Comparison of ENCODE assay signal across 9 cellular contexts in the genomic region with DNA sequence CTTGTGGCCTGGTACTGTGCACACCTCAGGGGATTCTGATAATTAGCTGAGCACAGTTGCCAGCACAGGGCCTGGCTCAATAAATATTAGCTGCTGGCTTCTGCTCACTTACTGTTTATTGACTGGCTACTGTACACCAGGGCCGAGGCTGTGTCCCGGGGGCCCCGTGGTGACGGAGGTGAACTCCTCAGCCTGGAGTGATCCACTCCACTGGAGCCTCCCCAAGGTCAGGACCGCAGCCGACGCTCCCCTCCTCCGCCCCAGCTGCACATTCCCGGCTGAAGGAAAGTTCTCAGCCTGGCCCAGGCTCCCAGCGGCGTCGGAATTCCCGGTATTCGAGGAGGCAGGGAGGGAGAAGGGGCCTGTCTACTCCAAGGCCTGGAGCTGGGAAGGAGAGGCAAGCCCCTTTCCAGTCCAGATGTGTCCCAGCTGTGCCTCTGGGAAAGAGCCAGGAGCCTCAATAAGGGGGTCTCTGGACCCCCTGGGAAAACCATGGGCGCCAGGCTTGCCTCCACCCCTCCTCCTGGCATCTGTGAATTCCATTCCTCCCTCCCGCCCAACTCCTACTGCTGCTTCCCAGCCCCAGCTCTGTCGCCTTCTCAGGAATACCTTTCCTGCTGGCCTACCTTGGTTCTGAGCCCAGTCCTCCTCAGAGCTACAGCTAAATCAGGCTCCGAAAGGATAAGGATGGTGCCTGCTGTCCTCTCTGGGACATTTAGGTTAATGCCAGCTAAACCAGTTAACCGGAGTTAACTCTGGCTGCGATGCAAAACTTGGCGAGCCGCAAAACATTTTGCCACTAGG. TPM values are rescaled to one million over a fixed set of nuclear protein-coding genes. Genes with fewer than 3 reads are reported as not detected.
DNase-seq lines count a peak whose midpoint lies in the region; ATAC-seq and TF ChIP-seq lines count a peak whose summit lies in the region.
"Had no signal": no experiment of that assay in that cellular context is flagged by ENCODE, and none has a peak within 500 bp of the region (broad histone marks: within the 10 kb centered on the region; RNA-seq: fewer than 3 reads in every experiment).

No MANE protein-coding gene starts in this region.

- H3K27ac ChIP-seq in subcutaneous abdominal adipose tissue (ENCODE audit: low read depth, low read length): peak overlapping the region; percentile 23

- H3K4me3 ChIP-seq in cardiac fibroblast (replicated peaks in 1 of 2; ENCODE audit: low read depth in 2 of 2, low read length in 2 of 2) (no peak overlapping the region), subcutaneous abdominal adipose tissue (ENCODE audit: low read depth in 1 of 5, low read length in 5 of 5) (peak overlapping the region in 2 of 5 donors; percentile 4 to 22)

- no peak for ATAC-seq in GM19324 (IDR thresholded peaks at IDR 0.05; ENCODE audit: low FRiP score, unreplicated experiment)
- no peak for ATAC-seq in GM21619 (IDR thresholded peaks at IDR 0.05; ENCODE audit: unreplicated experiment)
- ATAC-seq in GM21423 (IDR thresholded peaks at IDR 0.05; ENCODE audit: unreplicated experiment): no peak

- H3K27me3 ChIP-seq in subcutaneous abdominal adipose tissue (ENCODE audit: control insufficient read depth in 5 of 5, insufficient read depth in 4 of 5, low read length in 5 of 5): no peaks in the 10 kb centered on the region

- no peak for TF ChIP-seq CTCF in cardiac fibroblast (IDR thresholded peaks at IDR 0.05; ENCODE audit: low read depth, low read length)

- peaks cover 4 to 26% (median 14%) of the 10 kb centered on the region in 5 donors for H3K4me1 ChIP-seq in subcutaneous abdominal adipose tissue (ENCODE audit: control insufficient read depth in 5 of 5, insufficient read depth in 5 of 5, low read length in 5 of 5)

- peak overlapping the region in 2 of 5 donors; percentile 63 to 64 for H3K9ac ChIP-seq in subcutaneous abdominal adipose tissue (ENCODE audit: low read length in 5 of 5)

- DNase-seq in HT-29 (ENCODE audit: low spot score) (peak; percentile 77), cardiac fibroblast (ENCODE audit: low read depth in 2 of 2) (peak; percentile 72 to 95), kidney tubule cell (ENCODE audit: low spot score) (peak; percentile 82)
- no peak for DNase-seq in central memory CD4-positive, alpha-beta T cell
- DNase-seq: activated B cell treated with CpG ODN at 0.5 μM for 24 hours had no signal

- H3K36me3 ChIP-seq in subcutaneous abdominal adipose tissue (ENCODE audit: control insufficient read depth in 5 of 5, insufficient read depth in 5 of 5, low read length in 5 of 5): peaks cover 0 to 34% (median 24%) of the 10 kb centered on the region in 5 donors

- no peaks in the 10 kb centered on the region for H3K9me3 ChIP-seq in subcutaneous abdominal adipose tissue (ENCODE audit: control insufficient read depth in 5 of 5, low read length in 5 of 5)

RNA-seq across cellular contexts. Expression of a gene that starts 7.2 kb away (rescaled TPM):
- total RNA-seq in HT-29 (2014; rRNA removed; shearing (Covaris generic)): 798 and 1,020 TPM in 2 replicates

RNA-seq across cellular contexts. Expression of a gene that starts 16.0 kb away (rescaled TPM):
- total RNA-seq in HT-29 (2014; rRNA removed; shearing (Covaris generic)): 51.0 and 61.2 TPM in 2 replicates

RNA-seq across cellular contexts. Expression of a gene that starts 16.9 kb away (rescaled TPM):
- total RNA-seq in HT-29 (2014; rRNA removed; shearing (Covaris generic)): 128 and 151 TPM in 2 replicates

RNA-seq across cellular contexts. Expression of a gene that starts 21.9 kb away (rescaled TPM):
- total RNA-seq in HT-29 (2014; rRNA removed; shearing (Covaris generic)): 124 and 131 TPM in 2 replicates

RNA-seq across cellular contexts. Expression of a gene that starts 37.3 kb away (rescaled TPM):
- total RNA-seq in HT-29 (2014; rRNA removed; shearing (Covaris generic)): 59.7 and 64.3 TPM in 2 replicates
